In genomic region chr14:54627325-54627717, GRCh38 we compare ENCODE assay signal across 8 cellular contexts.
DNase-seq lines count a peak whose midpoint lies in the region; ATAC-seq and TF ChIP-seq lines count a peak whose summit lies in the region.

No MANE protein-coding gene starts in this region.

- H3K36me3 ChIP-seq in duodenal mucosa (ENCODE audit: control insufficient read depth in 1 of 2, insufficient read depth in 2 of 2, low read length in 2 of 2): no peaks in the 10 kb centered on the region
- no peaks in the 10 kb centered on the region for H3K36me3 ChIP-seq in parathyroid adenoma (ENCODE audit: control insufficient read depth, insufficient read depth, low read length)

- H2AFZ ChIP-seq in parathyroid adenoma: no peak overlapping the region

- no peak for TF ChIP-seq CTCF in parathyroid adenoma (IDR thresholded peaks at IDR 0.05)

- H3K79me2 ChIP-seq in parathyroid adenoma: peaks cover 6% of the 10 kb centered on the region

- DNase-seq in Right ventricle myocardium superior (no peak), Right ventricle myocardium inferior (ENCODE audit: missing footprints) (no peak), head of caudate nucleus (no peak), islet precursor cell (no peak)
- DNase-seq in stimulated activated naive CD4-positive, alpha-beta T cell (lab: John Stamatoyannopoulos, UW): no peak

- ATAC-seq in Right ventricle myocardium superior (ENCODE audit: poor library complexity): peak; percentile 40
- ATAC-seq in Right ventricle myocardium inferior: no peak
- peak; percentile 14 for ATAC-seq in HG03442 (IDR thresholded peaks at IDR 0.05; ENCODE audit: unreplicated experiment)

- no peaks in the 10 kb centered on the region for H3K27me3 ChIP-seq in duodenal mucosa (ENCODE audit: control insufficient read depth in 1 of 2, insufficient read depth in 2 of 2, low read length in 2 of 2)
- H3K27me3 ChIP-seq in parathyroid adenoma (ENCODE audit: control insufficient read depth, insufficient read depth, low read length): no peaks in the 10 kb centered on the region

- H3K9me3 ChIP-seq in duodenal mucosa (ENCODE audit: control insufficient read depth in 1 of 2, low read length in 2 of 2) (no peaks in the 10 kb centered on the region), parathyroid adenoma (ENCODE audit: control insufficient read depth, low read length) (no peaks in the 10 kb centered on the region)

- peak overlapping the region; percentile 10 to 18 for H3K4me3 ChIP-seq in duodenal mucosa (ENCODE audit: low read depth in 1 of 2, low read length in 2 of 2)
- H3K4me3 ChIP-seq in parathyroid adenoma (ENCODE audit: low read depth, low read length): no peak overlapping the region

- intact Hi-C loops in Right ventricle myocardium superior (cut with DNase I) (no loop called here), Right ventricle myocardium inferior (cut with DNase I) (loop anchor here (2.0 kb wide), 1 partner anchor 15 kb away; no protein-coding TSS in a partner anchor), head of caudate nucleus (cut with DNase I) (no loop called here)

- no peak overlapping the region for H3K4me2 ChIP-seq in parathyroid adenoma (ENCODE audit: low read length)

- H3K9ac ChIP-seq in duodenal mucosa (ENCODE audit: low read depth in 1 of 2, low read length in 2 of 2) (peak overlapping the region in 1 of 2 donors; percentile 15), parathyroid adenoma (no peak overlapping the region)

- H3K27ac ChIP-seq in duodenal mucosa (ENCODE audit: low read depth, low read length) (peak overlapping the region; percentile 67), parathyroid adenoma (peak overlapping the region; percentile 72)

- H3K4me1 ChIP-seq in duodenal mucosa (ENCODE audit: control insufficient read depth in 1 of 2, insufficient read depth in 2 of 2, low read length in 2 of 2) (peaks cover 8 to 20% of the 10 kb centered on the region in 2 donors), parathyroid adenoma (no peaks in the 10 kb centered on the region)
